In genomic region chr5:116766470-116766947, GRCh38 we compare ENCODE assay signal across 1 cellular context.
A peak's percentile ranks its signal among the peaks of the same experiment; 100 is the strongest.
TF ChIP-seq lines count a peak whose summit lies in the region.

No MANE protein-coding gene starts in this region.

TF ChIP-seq in HepG2, 621 proteins besides CTCF, POLR2A, EP300 and RAD21 (continued from another document and continues in another):
- TF ChIP-seq, protein P1, sequence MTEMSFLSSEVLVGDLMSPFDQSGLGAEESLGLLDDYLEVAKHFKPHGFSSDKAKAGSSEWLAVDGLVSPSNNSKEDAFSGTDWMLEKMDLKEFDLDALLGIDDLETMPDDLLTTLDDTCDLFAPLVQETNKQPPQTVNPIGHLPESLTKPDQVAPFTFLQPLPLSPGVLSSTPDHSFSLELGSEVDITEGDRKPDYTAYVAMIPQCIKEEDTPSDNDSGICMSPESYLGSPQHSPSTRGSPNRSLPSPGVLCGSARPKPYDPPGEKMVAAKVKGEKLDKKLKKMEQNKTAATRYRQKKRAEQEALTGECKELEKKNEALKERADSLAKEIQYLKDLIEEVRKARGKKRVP (CRISPR knock-in tag; IDR thresholded peaks at IDR 0.05): peak in 1 of 2 experiments; percentile 77; a peak in 2 of 4 replicates
- TF ChIP-seq ZNF576 (CRISPR knock-in tag; IDR thresholded peaks at IDR 0.05): no peak
- TF ChIP-seq PAXIP1 (CRISPR knock-in tag; conservative IDR thresholded peaks at IDR 0.05): no peak; the same call in 1 of the 2 replicates
- peak; percentile 60 for TF ChIP-seq SAP130 (CRISPR knock-in tag; IDR thresholded peaks at IDR 0.05; ENCODE audit: low read depth)
- TF ChIP-seq XBP1 (CRISPR knock-in tag; IDR thresholded peaks at IDR 0.05): no peak
- no peak for TF ChIP-seq ZNF253 (CRISPR knock-in tag; IDR thresholded peaks at IDR 0.05; ENCODE audit: borderline replicate concordance)
- no peak for TF ChIP-seq ZNF33B (CRISPR knock-in tag; IDR thresholded peaks at IDR 0.05)
- TF ChIP-seq ZNF564 (CRISPR knock-in tag; IDR thresholded peaks at IDR 0.05): no peak
- no peak for TF ChIP-seq ZNF883 (CRISPR knock-in tag; IDR thresholded peaks at IDR 0.05; ENCODE audit: not compliant biosample characterization)
- no peak for TF ChIP-seq SCMH1 (CRISPR knock-in tag; IDR thresholded peaks at IDR 0.05; ENCODE audit: borderline replicate concordance)
- no peak for TF ChIP-seq ZNF432 (CRISPR knock-in tag; IDR thresholded peaks at IDR 0.05; ENCODE audit: borderline replicate concordance)
- TF ChIP-seq MAFK (conservative IDR thresholded peaks at IDR 0.05 in 1 of 2, IDR thresholded peaks at IDR 0.05 in 1 of 2; ENCODE audit: low read length in 2 of 2): 0 out of 4 replicates have a peak, but pooled peaks of 1 of the 2 experiments have one; percentile 35
- no peak for TF ChIP-seq TFDP2 (CRISPR knock-in tag; IDR thresholded peaks at IDR 0.05)
- TF ChIP-seq, protein P2, sequence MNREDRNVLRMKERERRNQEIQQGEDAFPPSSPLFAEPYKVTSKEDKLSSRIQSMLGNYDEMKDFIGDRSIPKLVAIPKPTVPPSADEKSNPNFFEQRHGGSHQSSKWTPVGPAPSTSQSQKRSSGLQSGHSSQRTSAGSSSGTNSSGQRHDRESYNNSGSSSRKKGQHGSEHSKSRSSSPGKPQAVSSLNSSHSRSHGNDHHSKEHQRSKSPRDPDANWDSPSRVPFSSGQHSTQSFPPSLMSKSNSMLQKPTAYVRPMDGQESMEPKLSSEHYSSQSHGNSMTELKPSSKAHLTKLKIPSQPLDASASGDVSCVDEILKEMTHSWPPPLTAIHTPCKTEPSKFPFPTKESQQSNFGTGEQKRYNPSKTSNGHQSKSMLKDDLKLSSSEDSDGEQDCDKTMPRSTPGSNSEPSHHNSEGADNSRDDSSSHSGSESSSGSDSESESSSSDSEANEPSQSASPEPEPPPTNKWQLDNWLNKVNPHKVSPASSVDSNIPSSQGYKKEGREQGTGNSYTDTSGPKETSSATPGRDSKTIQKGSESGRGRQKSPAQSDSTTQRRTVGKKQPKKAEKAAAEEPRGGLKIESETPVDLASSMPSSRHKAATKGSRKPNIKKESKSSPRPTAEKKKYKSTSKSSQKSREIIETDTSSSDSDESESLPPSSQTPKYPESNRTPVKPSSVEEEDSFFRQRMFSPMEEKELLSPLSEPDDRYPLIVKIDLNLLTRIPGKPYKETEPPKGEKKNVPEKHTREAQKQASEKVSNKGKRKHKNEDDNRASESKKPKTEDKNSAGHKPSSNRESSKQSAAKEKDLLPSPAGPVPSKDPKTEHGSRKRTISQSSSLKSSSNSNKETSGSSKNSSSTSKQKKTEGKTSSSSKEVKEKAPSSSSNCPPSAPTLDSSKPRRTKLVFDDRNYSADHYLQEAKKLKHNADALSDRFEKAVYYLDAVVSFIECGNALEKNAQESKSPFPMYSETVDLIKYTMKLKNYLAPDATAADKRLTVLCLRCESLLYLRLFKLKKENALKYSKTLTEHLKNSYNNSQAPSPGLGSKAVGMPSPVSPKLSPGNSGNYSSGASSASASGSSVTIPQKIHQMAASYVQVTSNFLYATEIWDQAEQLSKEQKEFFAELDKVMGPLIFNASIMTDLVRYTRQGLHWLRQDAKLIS (CRISPR knock-in tag; IDR thresholded peaks at IDR 0.05): no peak
- TF ChIP-seq ZNF136 (CRISPR knock-in tag; IDR thresholded peaks at IDR 0.05; ENCODE audit: low read depth): no peak
- no peak for TF ChIP-seq SNAI1 (CRISPR knock-in tag; IDR thresholded peaks at IDR 0.05; ENCODE audit: borderline replicate concordance)
- TF ChIP-seq, protein P3, sequence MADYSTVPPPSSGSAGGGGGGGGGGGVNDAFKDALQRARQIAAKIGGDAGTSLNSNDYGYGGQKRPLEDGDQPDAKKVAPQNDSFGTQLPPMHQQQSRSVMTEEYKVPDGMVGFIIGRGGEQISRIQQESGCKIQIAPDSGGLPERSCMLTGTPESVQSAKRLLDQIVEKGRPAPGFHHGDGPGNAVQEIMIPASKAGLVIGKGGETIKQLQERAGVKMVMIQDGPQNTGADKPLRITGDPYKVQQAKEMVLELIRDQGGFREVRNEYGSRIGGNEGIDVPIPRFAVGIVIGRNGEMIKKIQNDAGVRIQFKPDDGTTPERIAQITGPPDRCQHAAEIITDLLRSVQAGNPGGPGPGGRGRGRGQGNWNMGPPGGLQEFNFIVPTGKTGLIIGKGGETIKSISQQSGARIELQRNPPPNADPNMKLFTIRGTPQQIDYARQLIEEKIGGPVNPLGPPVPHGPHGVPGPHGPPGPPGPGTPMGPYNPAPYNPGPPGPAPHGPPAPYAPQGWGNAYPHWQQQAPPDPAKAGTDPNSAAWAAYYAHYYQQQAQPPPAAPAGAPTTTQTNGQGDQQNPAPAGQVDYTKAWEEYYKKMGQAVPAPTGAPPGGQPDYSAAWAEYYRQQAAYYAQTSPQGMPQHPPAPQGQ (CRISPR knock-in tag; IDR thresholded peaks at IDR 0.05; ENCODE audit: borderline replicate concordance): no peak
- TF ChIP-seq NR2F1 (CRISPR knock-in tag; IDR thresholded peaks at IDR 0.05): 0 out of 4 replicates have a peak, but pooled peaks of 1 of the 2 experiments have one; percentile 6
- TF ChIP-seq HNF1B (CRISPR knock-in tag; IDR thresholded peaks at IDR 0.05): no peak
- TF ChIP-seq FOSL1 (CRISPR knock-in tag; IDR thresholded peaks at IDR 0.05; ENCODE audit: borderline replicate concordance): peak; percentile 51; the same call in 1 of the 2 replicates
- no peak for TF ChIP-seq MEIS1 (CRISPR knock-in tag; IDR thresholded peaks at IDR 0.05; ENCODE audit: borderline replicate concordance)
- no peak for TF ChIP-seq ZNF703 (CRISPR knock-in tag; IDR thresholded peaks at IDR 0.05; ENCODE audit: borderline replicate concordance)
- TF ChIP-seq NFE2L2 (IDR thresholded peaks at IDR 0.05; ENCODE audit: low read length): peak; percentile 59; the same call in 1 of the 2 replicates
- no peak for TF ChIP-seq THRA (CRISPR knock-in tag; IDR thresholded peaks at IDR 0.05; ENCODE audit: borderline replicate concordance)
- TF ChIP-seq ZNF562 (CRISPR knock-in tag; IDR thresholded peaks at IDR 0.05; ENCODE audit: borderline replicate concordance): no peak
- no peak for TF ChIP-seq NONO (IDR thresholded peaks at IDR 0.05)
- no peak for TF ChIP-seq NONO (CRISPR knock-in tag; conservative IDR thresholded peaks at IDR 0.05)
- TF ChIP-seq PHB2 (IDR thresholded peaks at IDR 0.05; ENCODE audit: partially characterized antibody): no peak
- TF ChIP-seq NPAS2 (CRISPR knock-in tag; IDR thresholded peaks at IDR 0.05; ENCODE audit: borderline replicate concordance): no peak
- no peak for TF ChIP-seq HNF1A (IDR thresholded peaks at IDR 0.05; ENCODE audit: low read depth)
- TF ChIP-seq HNF1A (CRISPR knock-in tag; IDR thresholded peaks at IDR 0.05; ENCODE audit: borderline replicate concordance): no peak
- TF ChIP-seq NR1H2 (CRISPR knock-in tag; IDR thresholded peaks at IDR 0.05; ENCODE audit: borderline replicate concordance, low read depth): no peak
- TF ChIP-seq ZIK1 (CRISPR knock-in tag; IDR thresholded peaks at IDR 0.05; ENCODE audit: borderline replicate concordance, low read depth): no peak
- TF ChIP-seq E2F5 (CRISPR knock-in tag; conservative IDR thresholded peaks at IDR 0.05): no peak
- no peak for TF ChIP-seq ZNF83 (CRISPR knock-in tag; IDR thresholded peaks at IDR 0.05; ENCODE audit: borderline replicate concordance)
- TF ChIP-seq ZNF260 (CRISPR knock-in tag; IDR thresholded peaks at IDR 0.05; ENCODE audit: borderline replicate concordance, low read depth): no peak
- no peak for TF ChIP-seq NFKBIZ (CRISPR knock-in tag; IDR thresholded peaks at IDR 0.05)
